ENCODE assay signal across 7 cellular contexts in genomic region chr4:70687821-70688794, GRCh38. TPM values are rescaled to one million over a fixed set of nuclear protein-coding genes. Genes with fewer than 3 reads are reported as not detected.
DNase-seq lines count a peak whose midpoint lies in the region; ATAC-seq and TF ChIP-seq lines count a peak whose summit lies in the region.

Gene UTP3, plus strand, starts transcription at chr4:70688532. Its CDS starts 146 bp downstream, at chr4:70688678.

- peaks cover 45% of the 10 kb centered on the region for H3K79me2 ChIP-seq in hepatocyte

- peak within 1 kb of the TSS; percentile 97 for H3K27ac ChIP-seq in hepatocyte

- peaks cover 22% of the 10 kb centered on the region for H3K4me1 ChIP-seq in hepatocyte (ENCODE audit: insufficient read depth)

- no peaks in the 10 kb centered on the region for H3K9me2 ChIP-seq in hepatocyte (replicated peaks; ENCODE audit: insufficient read depth)

- H3K27me3 ChIP-seq in hepatocyte: no peaks in the 10 kb centered on the region

- H3K36me3 ChIP-seq in hepatocyte (replicated peaks; ENCODE audit: insufficient read depth, low read depth): no peaks in the 10 kb centered on the region

- peak within 1 kb of the TSS; percentile 93 for H3K4me2 ChIP-seq in hepatocyte

- peak within 1 kb of the TSS; percentile 71 for H3K4me3 ChIP-seq in hepatocyte

- ATAC-seq in GM18502 (IDR thresholded peaks at IDR 0.05; ENCODE audit: poor library complexity, unreplicated experiment) (peak; percentile 94), HG02973 (IDR thresholded peaks at IDR 0.05; ENCODE audit: unreplicated experiment) (peak; percentile 91)

- TF ChIP-seq CTCF in hepatocyte (IDR thresholded peaks at IDR 0.05; ENCODE audit: poor library complexity): peak; percentile 98

- under 1% methylated on average over 70 of the region's 70 CpGs for WGBS in hepatocyte (ENCODE audit: low lambda C conversion rate, missing lambda C conversion rate)

- H3K9me3 ChIP-seq in hepatocyte (ENCODE audit: low read depth): no peaks in the 10 kb centered on the region

- DNase-seq in NCI-H2029 (lab: John Stamatoyannopoulos, UW) (peak; percentile 95), T-helper 9 cell (peak; percentile 93), astrocyte of the hippocampus (ENCODE audit: low read depth, low spot score) (peak; percentile 99), hepatocyte (ENCODE audit: low spot score) (peak; percentile 98), retina (peak; percentile 99)

- peak within 1 kb of the TSS; percentile 80 for H2AFZ ChIP-seq in hepatocyte

- peaks cover 4% of the 10 kb centered on the region for H4K20me1 ChIP-seq in hepatocyte (ENCODE audit: insufficient read depth, poor library complexity, severe bottlenecking)

RNA-seq across cellular contexts. Expression of gene UTP3, which starts in this region (rescaled TPM):
- total RNA-seq in hepatocyte: 16.2 and 19.8 TPM in 2 replicates
- polyA plus RNA-seq in hepatocyte: 12.0 and 13.9 TPM in 2 replicates

Comparison
In these comparisons a context has a peak if more than half of its experiments do, and no peak if none do; other contexts are left out.
1. Peak in every context shown above with its lines: DNase-seq, ATAC-seq, H3K4me3 ChIP-seq and H3K27ac ChIP-seq.